In the genomic region with DNA sequence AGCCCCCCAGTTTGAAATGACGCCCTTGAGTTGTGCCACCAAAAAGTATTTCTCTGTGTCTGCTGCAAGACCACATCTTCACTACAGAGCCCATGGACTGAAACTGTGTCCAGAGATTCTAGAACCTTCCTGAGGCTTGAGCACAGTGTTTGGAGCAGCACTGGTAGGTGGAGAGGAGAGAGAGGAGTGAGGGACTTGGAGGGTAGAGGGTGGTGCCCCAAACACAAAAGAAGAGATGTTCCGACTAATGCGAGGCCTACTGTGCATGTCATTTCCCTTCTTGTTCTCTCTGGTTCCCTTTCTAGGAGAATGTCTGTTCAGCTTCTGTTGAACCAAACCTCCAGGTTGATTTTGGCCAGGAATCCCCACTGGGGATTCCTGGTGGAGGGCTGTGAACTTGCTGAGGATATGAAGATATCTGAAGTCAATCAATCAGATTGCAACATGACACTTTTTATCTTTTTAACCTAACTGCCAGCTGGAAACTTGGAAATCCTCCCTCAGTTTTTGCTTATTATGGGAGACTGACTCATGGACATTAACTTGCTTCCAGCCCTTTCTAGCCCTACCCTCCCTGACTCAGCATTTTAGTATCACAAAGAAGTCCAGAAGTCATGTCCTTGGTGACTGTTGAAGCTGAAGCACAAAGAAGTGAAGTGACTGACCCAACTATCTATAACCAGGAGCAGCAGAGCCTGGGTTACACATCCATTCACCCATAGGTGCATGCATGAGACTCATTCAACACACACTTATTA, we compare ENCODE assay signal across 1 cellular context.
TF ChIP-seq lines count a peak whose summit lies in the region.

No MANE protein-coding gene starts in this region.

TF ChIP-seq in K562, 482 proteins besides CTCF, POLR2A, EP300 and RAD21 (continued from another document and continues in another):
- TF ChIP-seq RFX5 (IDR thresholded peaks at IDR 0.05; ENCODE audit: low read depth, low read length) (no peak), ZNF57 (CRISPR knock-in tag; IDR thresholded peaks at IDR 0.05) (no peak), FIP1L1 (IDR thresholded peaks at IDR 0.05; ENCODE audit: low read depth, low read length, poor library complexity, severe bottlenecking) (no peak), SREBF2 (CRISPR knock-in tag; IDR thresholded peaks at IDR 0.05) (no peak), RFX7 (CRISPR knock-in tag; IDR thresholded peaks at IDR 0.05) (no peak), HDAC2 (IDR thresholded peaks at IDR 0.05) (0 out of 2 replicates have a peak, but pooled peaks have one; percentile 54), ZNF224 (CRISPR knock-in tag; IDR thresholded peaks at IDR 0.05) (no peak), MBD2 (IDR thresholded peaks at IDR 0.05; ENCODE audit: borderline replicate concordance, low read depth) (no peak), ZNF354B (CRISPR knock-in tag; IDR thresholded peaks at IDR 0.05) (no peak), ZNF586 (CRISPR knock-in tag; conservative IDR thresholded peaks at IDR 0.05) (no peak), HDAC3 (IDR thresholded peaks at IDR 0.05; ENCODE audit: borderline replicate concordance, partially characterized antibody) (no peak), STAT5B (CRISPR knock-in tag; IDR thresholded peaks at IDR 0.05) (no peak), BRCA1 (IDR thresholded peaks at IDR 0.05) (no peak), BRCA1 (CRISPR knock-in tag; IDR thresholded peaks at IDR 0.05) (no peak), ZBTB17 (CRISPR knock-in tag; IDR thresholded peaks at IDR 0.05) (0 out of 2 replicates have a peak, but pooled peaks have one; percentile 25), EWSR1 (IDR thresholded peaks at IDR 0.05; ENCODE audit: borderline replicate concordance, low read depth, partially characterized antibody) (no peak), CAMTA2 (CRISPR knock-in tag; conservative IDR thresholded peaks at IDR 0.05) (no peak), NFRKB (IDR thresholded peaks at IDR 0.05; ENCODE audit: low read depth) (peak; percentile 74; the same call in 1 of the 2 replicates), CBFA2T3 (IDR thresholded peaks at IDR 0.05) (peak; percentile 82), SRSF3 (IDR thresholded peaks at IDR 0.05; ENCODE audit: insufficient read depth, low read length) (no peak), SP1 (CRISPR knock-in tag; IDR thresholded peaks at IDR 0.05) (no peak), U2AF2 (optimal IDR thresholded peaks at IDR 0.05; ENCODE audit: low read depth, low read length) (no peak), DMBX1 (CRISPR knock-in tag; IDR thresholded peaks at IDR 0.05; ENCODE audit: borderline replicate concordance) (peak; percentile 60), KLF10 (CRISPR knock-in tag; IDR thresholded peaks at IDR 0.05) (no peak), ZNF23 (CRISPR knock-in tag; IDR thresholded peaks at IDR 0.05) (no peak), ARNT (IDR thresholded peaks at IDR 0.05) (no peak), SMC3 (conservative IDR thresholded peaks at IDR 0.05; ENCODE audit: insufficient read depth, low read depth, low read length) (no peak), KAT2B (IDR thresholded peaks at IDR 0.05; ENCODE audit: low read depth, low read length) (no peak), ZNF184 (CRISPR knock-in tag; IDR thresholded peaks at IDR 0.05) (no peak), ZNF146 (CRISPR knock-in tag; IDR thresholded peaks at IDR 0.05; ENCODE audit: unreplicated experiment) (no peak), MTA2 (IDR thresholded peaks at IDR 0.05; ENCODE audit: low read depth) (peak; percentile 43; the same call in 1 of the 2 replicates), TGIF2 (CRISPR knock-in tag; IDR thresholded peaks at IDR 0.05) (no peak), FOXA3 (CRISPR knock-in tag; conservative IDR thresholded peaks at IDR 0.05 in 1 of 2, IDR thresholded peaks at IDR 0.05 in 1 of 2) (no peak), ZNF253 (CRISPR knock-in tag; conservative IDR thresholded peaks at IDR 0.05) (no peak), ILF3 (IDR thresholded peaks at IDR 0.05; ENCODE audit: borderline replicate concordance) (no peak), CEBPG (CRISPR knock-in tag; IDR thresholded peaks at IDR 0.05) (no peak), CEBPG (tag; conservative IDR thresholded peaks at IDR 0.05 in 1 of 2, IDR thresholded peaks at IDR 0.05 in 1 of 2) (peak; percentile 60 to 63), ZNF75A (CRISPR knock-in tag; IDR thresholded peaks at IDR 0.05) (no peak; the same call in 1 of the 2 replicates), NCOR1 (IDR thresholded peaks at IDR 0.05) (peak; percentile 59), PTRF (tag; IDR thresholded peaks at IDR 0.05) (no peak), SRSF1 (IDR thresholded peaks at IDR 0.05; ENCODE audit: low read depth, low read length) (no peak), ZNF143 (CRISPR knock-in tag; IDR thresholded peaks at IDR 0.05) (no peak), SP2 (IDR thresholded peaks at IDR 0.05; ENCODE audit: extremely low read depth, low read depth, low read length, poor library complexity, severe bottlenecking) (no peak), ZNF175 (CRISPR knock-in tag; IDR thresholded peaks at IDR 0.05; ENCODE audit: low read depth) (no peak), XRCC5 (IDR thresholded peaks at IDR 0.05; ENCODE audit: low read depth, low read length) (no peak), ZNF668 (CRISPR knock-in tag; IDR thresholded peaks at IDR 0.05) (no peak), NBN (IDR thresholded peaks at IDR 0.05; ENCODE audit: low read depth) (0 out of 2 replicates have a peak, but pooled peaks have one; percentile 56), YY1 (IDR thresholded peaks at IDR 0.05; ENCODE audit: borderline replicate concordance in 1 of 3, control insufficient read depth in 1 of 3, extremely low read depth in 1 of 3, insufficient read depth in 3 of 3, insufficient read length in 1 of 3, insufficient replicate concordance in 2 of 3, low read depth in 1 of 3, low read length in 2 of 3) (peak in 1 of 3 experiments; percentile 22), ZNF121 (CRISPR knock-in tag; conservative IDR thresholded peaks at IDR 0.05) (no peak), ELF1 (tag; IDR thresholded peaks at IDR 0.05) (no peak), TARDBP (IDR thresholded peaks at IDR 0.05) (no peak), NR4A1 (CRISPR knock-in tag; IDR thresholded peaks at IDR 0.05) (peak; percentile 30; the same call in 1 of the 2 replicates), NR4A1 (tag; IDR thresholded peaks at IDR 0.05) (0 out of 2 replicates have a peak, but pooled peaks have one; percentile 51), HMG20A (CRISPR knock-in tag; conservative IDR thresholded peaks at IDR 0.05) (no peak), SRF (CRISPR knock-in tag; IDR thresholded peaks at IDR 0.05) (peak in 1 of 2 experiments; percentile 62; a peak in 1 of 4 replicates)
- TF ChIP-seq, protein P1, sequence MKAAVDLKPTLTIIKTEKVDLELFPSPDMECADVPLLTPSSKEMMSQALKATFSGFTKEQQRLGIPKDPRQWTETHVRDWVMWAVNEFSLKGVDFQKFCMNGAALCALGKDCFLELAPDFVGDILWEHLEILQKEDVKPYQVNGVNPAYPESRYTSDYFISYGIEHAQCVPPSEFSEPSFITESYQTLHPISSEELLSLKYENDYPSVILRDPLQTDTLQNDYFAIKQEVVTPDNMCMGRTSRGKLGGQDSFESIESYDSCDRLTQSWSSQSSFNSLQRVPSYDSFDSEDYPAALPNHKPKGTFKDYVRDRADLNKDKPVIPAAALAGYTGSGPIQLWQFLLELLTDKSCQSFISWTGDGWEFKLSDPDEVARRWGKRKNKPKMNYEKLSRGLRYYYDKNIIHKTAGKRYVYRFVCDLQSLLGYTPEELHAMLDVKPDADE (conservative IDR thresholded peaks at IDR 0.05; ENCODE audit: control insufficient read depth, low read depth, low read length) = no peak
- TF ChIP-seq, protein P2, sequence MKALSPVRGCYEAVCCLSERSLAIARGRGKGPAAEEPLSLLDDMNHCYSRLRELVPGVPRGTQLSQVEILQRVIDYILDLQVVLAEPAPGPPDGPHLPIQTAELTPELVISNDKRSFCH (CRISPR knock-in tag; IDR thresholded peaks at IDR 0.05) = no peak
- TF ChIP-seq, protein P2 (tag; IDR thresholded peaks at IDR 0.05) = no peak
- TF ChIP-seq, protein P3, sequence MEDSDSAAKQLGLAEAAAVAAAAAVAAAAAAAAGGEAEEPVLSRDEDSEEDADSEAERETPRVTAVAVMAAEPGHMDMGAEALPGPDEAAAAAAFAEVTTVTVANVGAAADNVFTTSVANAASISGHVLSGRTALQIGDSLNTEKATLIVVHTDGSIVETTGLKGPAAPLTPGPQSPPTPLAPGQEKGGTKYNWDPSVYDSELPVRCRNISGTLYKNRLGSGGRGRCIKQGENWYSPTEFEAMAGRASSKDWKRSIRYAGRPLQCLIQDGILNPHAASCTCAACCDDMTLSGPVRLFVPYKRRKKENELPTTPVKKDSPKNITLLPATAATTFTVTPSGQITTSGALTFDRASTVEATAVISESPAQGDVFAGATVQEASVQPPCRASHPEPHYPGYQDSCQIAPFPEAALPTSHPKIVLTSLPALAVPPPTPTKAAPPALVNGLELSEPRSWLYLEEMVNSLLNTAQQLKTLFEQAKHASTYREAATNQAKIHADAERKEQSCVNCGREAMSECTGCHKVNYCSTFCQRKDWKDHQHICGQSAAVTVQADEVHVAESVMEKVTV (CRISPR knock-in tag; IDR thresholded peaks at IDR 0.05) = peak; percentile 11; the same call in 1 of the 2 replicates
- TF ChIP-seq, protein P4, sequence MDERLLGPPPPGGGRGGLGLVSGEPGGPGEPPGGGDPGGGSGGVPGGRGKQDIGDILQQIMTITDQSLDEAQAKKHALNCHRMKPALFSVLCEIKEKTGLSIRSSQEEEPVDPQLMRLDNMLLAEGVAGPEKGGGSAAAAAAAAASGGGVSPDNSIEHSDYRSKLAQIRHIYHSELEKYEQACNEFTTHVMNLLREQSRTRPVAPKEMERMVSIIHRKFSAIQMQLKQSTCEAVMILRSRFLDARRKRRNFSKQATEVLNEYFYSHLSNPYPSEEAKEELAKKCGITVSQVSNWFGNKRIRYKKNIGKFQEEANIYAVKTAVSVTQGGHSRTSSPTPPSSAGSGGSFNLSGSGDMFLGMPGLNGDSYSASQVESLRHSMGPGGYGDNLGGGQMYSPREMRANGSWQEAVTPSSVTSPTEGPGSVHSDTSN (CRISPR knock-in tag; IDR thresholded peaks at IDR 0.05; ENCODE audit: low read depth) = no peak
- TF ChIP-seq, protein P4 (tag; conservative IDR thresholded peaks at IDR 0.05; ENCODE audit: low read depth) = peak; percentile 67
- TF ChIP-seq, protein P5, sequence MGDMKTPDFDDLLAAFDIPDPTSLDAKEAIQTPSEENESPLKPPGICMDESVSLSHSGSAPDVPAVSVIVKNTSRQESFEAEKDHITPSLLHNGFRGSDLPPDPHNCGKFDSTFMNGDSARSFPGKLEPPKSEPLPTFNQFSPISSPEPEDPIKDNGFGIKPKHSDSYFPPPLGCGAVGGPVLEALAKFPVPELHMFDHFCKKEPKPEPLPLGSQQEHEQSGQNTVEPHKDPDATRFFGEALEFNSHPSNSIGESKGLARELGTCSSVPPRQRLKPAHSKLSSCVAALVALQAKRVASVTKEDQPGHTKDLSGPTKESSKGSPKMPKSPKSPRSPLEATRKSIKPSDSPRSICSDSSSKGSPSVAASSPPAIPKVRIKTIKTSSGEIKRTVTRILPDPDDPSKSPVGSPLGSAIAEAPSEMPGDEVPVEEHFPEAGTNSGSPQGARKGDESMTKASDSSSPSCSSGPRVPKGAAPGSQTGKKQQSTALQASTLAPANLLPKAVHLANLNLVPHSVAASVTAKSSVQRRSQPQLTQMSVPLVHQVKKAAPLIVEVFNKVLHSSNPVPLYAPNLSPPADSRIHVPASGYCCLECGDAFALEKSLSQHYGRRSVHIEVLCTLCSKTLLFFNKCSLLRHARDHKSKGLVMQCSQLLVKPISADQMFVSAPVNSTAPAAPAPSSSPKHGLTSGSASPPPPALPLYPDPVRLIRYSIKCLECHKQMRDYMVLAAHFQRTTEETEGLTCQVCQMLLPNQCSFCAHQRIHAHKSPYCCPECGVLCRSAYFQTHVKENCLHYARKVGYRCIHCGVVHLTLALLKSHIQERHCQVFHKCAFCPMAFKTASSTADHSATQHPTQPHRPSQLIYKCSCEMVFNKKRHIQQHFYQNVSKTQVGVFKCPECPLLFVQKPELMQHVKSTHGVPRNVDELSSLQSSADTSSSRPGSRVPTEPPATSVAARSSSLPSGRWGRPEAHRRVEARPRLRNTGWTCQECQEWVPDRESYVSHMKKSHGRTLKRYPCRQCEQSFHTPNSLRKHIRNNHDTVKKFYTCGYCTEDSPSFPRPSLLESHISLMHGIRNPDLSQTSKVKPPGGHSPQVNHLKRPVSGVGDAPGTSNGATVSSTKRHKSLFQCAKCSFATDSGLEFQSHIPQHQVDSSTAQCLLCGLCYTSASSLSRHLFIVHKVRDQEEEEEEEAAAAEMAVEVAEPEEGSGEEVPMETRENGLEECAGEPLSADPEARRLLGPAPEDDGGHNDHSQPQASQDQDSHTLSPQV (IDR thresholded peaks at IDR 0.05) = peak; percentile 83
- TF ChIP-seq, protein P6, sequence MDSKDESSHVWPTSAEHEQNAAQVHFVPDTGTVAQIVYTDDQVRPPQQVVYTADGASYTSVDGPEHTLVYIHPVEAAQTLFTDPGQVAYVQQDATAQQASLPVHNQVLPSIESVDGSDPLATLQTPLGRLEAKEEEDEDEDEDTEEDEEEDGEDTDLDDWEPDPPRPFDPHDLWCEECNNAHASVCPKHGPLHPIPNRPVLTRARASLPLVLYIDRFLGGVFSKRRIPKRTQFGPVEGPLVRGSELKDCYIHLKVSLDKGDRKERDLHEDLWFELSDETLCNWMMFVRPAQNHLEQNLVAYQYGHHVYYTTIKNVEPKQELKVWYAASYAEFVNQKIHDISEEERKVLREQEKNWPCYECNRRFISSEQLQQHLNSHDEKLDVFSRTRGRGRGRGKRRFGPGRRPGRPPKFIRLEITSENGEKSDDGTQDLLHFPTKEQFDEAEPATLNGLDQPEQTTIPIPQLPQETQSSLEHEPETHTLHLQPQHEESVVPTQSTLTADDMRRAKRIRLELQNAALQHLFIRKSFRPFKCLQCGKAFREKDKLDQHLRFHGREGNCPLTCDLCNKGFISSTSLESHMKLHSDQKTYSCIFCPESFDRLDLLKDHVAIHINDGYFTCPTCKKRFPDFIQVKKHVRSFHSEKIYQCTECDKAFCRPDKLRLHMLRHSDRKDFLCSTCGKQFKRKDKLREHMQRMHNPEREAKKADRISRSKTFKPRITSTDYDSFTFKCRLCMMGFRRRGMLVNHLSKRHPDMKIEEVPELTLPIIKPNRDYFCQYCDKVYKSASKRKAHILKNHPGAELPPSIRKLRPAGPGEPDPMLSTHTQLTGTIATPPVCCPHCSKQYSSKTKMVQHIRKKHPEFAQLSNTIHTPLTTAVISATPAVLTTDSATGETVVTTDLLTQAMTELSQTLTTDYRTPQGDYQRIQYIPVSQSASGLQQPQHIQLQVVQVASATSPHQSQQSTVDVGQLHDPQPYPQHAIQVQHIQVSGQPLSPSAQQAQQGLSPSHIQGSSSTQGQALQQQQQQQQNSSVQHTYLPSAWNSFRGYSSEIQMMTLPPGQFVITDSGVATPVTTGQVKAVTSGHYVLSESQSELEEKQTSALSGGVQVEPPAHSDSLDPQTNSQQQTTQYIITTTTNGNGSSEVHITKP (IDR thresholded peaks at IDR 0.05; ENCODE audit: partially characterized antibody) = no peak
